In genomic region chr9:95588724-95589282, GRCh38 we compare ENCODE assay signal across 20 cellular contexts.
A peak's percentile ranks its signal among the peaks of the same experiment; 100 is the strongest.
DNase-seq lines count a peak whose midpoint lies in the region; ATAC-seq and TF ChIP-seq lines count a peak whose summit lies in the region.
"Had no signal": no experiment of that assay in that cellular context is flagged by ENCODE, and none has a peak within 500 bp of the region (broad histone marks: within the 10 kb centered on the region; RNA-seq: fewer than 3 reads in every experiment).

No MANE protein-coding gene starts in this region.

- no peak overlapping the region for H3K4me3 ChIP-seq in H7 (ENCODE audit: insufficient read depth, low read depth, low read length)
- H3K4me3 ChIP-seq in Peyer's patch: no peak overlapping the region
- H3K4me3 ChIP-seq: PC-9 had no signal

- no peak overlapping the region for H3K27ac ChIP-seq in Peyer's patch
- H3K27ac ChIP-seq: C4-2B, PC-9 had no signal

- DNase-seq in HK-2 (ENCODE audit: unreplicated experiment) (peak; percentile 16), dermis blood vessel endothelial cell (peak; percentile 5), left lobe of liver (ENCODE audit: low spot score) (peak; percentile 52), renal cortical epithelial cell (ENCODE audit: low read depth) (peak; percentile 94), H7 (no peak), Peyer's patch (no peak), NCI-H187 treated with DMSO at 0.1 percent for 48 hours (lab: John Stamatoyannopoulos, UW) (no peak)
- DNase-seq: CD8-positive, alpha-beta memory T cell; DMS53; GDM1; KBM-7; NCI-H1092; NCI-H1436 treated with DMSO at 0.1 percent for 48 hours; NCI-H2029 treated with DMSO at 0.1 percent for 48 hours; NCI-H226; NCI-H510A treated with DMSO at 0.1 percent for 48 hours; NCI-H748 treated with DMSO at 0.1 percent for 48 hours; PC-9 had no signal

- no peak for TF ChIP-seq CTCF in Peyer's patch (IDR thresholded peaks at IDR 0.05)

- no peaks in the 10 kb centered on the region for H3K4me1 ChIP-seq in Peyer's patch

- H3K9me3 ChIP-seq in Peyer's patch: no peaks in the 10 kb centered on the region

- H3K27me3 ChIP-seq in H7 (ENCODE audit: control insufficient read depth, insufficient read depth, low read length): no peaks in the 10 kb centered on the region
- no peaks in the 10 kb centered on the region for H3K27me3 ChIP-seq in Peyer's patch

- peak; percentile 93 for ATAC-seq in left lobe of liver
- no peak for ATAC-seq in HG02623 (IDR thresholded peaks at IDR 0.05; ENCODE audit: unreplicated experiment)

- TF ChIP-seq POLR2A in Peyer's patch (IDR thresholded peaks at IDR 0.05): no peak

- H3K36me3 ChIP-seq in H7 (replicated peaks; ENCODE audit: control insufficient read depth, insufficient read depth, low read length) (no peaks in the 10 kb centered on the region), Peyer's patch (no peaks in the 10 kb centered on the region)

Comparison
In these comparisons a context has a peak if more than half of its experiments do, and no peak if none do; other contexts are left out.
1. DNase-seq: peak in HK-2 (single experiment), dermis blood vessel endothelial cell (single experiment), left lobe of liver (single experiment) and renal cortical epithelial cell (single experiment); none in H7 (single experiment), Peyer's patch (0 of 3) and NCI-H187 treated with DMSO at 0.1 percent for 48 hours (single experiment).